8 cellular contexts compared by ENCODE assay signal in genomic region chr20:47317127-47317895, GRCh38. TPM values are rescaled to one million over a fixed set of nuclear protein-coding genes. Genes with fewer than 3 reads are reported as not detected.
DNase-seq lines count a peak whose midpoint lies in the region; ATAC-seq and TF ChIP-seq lines count a peak whose summit lies in the region.

No MANE protein-coding gene starts in this region.

- peaks cover 27 to 73% (median 70%) of the 10 kb centered on the region in 5 donors for H3K4me1 ChIP-seq in subcutaneous abdominal adipose tissue (ENCODE audit: control insufficient read depth in 5 of 5, insufficient read depth in 5 of 5, low read length in 5 of 5)

- ATAC-seq in GM18868 (IDR thresholded peaks at IDR 0.05; ENCODE audit: unreplicated experiment), result no peak

- H3K9ac ChIP-seq in subcutaneous abdominal adipose tissue (ENCODE audit: low read length in 5 of 5), result peak overlapping the region; percentile 75 to 97 (median 81)

- DNase-seq in GM12865 (ENCODE audit: low read depth), result peak; percentile 37
- DNase-seq in activated T-helper 1 cell treated with anti-CD3 and anti-CD28 coated beads, Interleukin-2, amount 50 U/mL, for 16 hours (ENCODE audit: low read depth in 1 of 2, low spot score in 1 of 2), result peak; percentile 12 to 32
- DNase-seq in fibroblast of the aortic adventitia (ENCODE audit: low read depth), result peak; percentile 91
- DNase-seq in non-pigmented ciliary epithelial cell (ENCODE audit: low read depth), result peak; percentile 95
- no peak for DNase-seq in KG1 (lab: John Stamatoyannopoulos, UW)

- H3K9me3 ChIP-seq in subcutaneous abdominal adipose tissue (ENCODE audit: control insufficient read depth in 5 of 5, low read length in 5 of 5), result no peaks in the 10 kb centered on the region

- TF ChIP-seq CTCF in GM12865 (IDR thresholded peaks at IDR 0.05; ENCODE audit: insufficient read depth, low read depth, low read length, missing control alignments) (no peak), fibroblast of the aortic adventitia (IDR thresholded peaks at IDR 0.05; ENCODE audit: insufficient read depth, low read length) (no peak)

- no peaks in the 10 kb centered on the region for H3K27me3 ChIP-seq in subcutaneous abdominal adipose tissue (ENCODE audit: control insufficient read depth in 5 of 5, insufficient read depth in 4 of 5, low read length in 5 of 5)

- no peak overlapping the region for H3K4me3 ChIP-seq in GM12865 (ENCODE audit: low read depth, low read length)
- H3K4me3 ChIP-seq in fibroblast of the aortic adventitia (ENCODE audit: low read depth, low read length), result peak overlapping the region; percentile 6
- H3K4me3 ChIP-seq in subcutaneous abdominal adipose tissue (ENCODE audit: low read depth in 1 of 5, low read length in 5 of 5), result peak overlapping the region; percentile 6 to 55 (median 45)

- H3K27ac ChIP-seq in subcutaneous abdominal adipose tissue (ENCODE audit: low read depth, low read length), result peak overlapping the region; percentile 99

- H3K36me3 ChIP-seq in subcutaneous abdominal adipose tissue (ENCODE audit: control insufficient read depth in 5 of 5, insufficient read depth in 5 of 5, low read length in 5 of 5), result no peaks in the 10 kb centered on the region

TF ChIP-seq in PFSK-1, 5 proteins besides CTCF, POLR2A, EP300 and RAD21:
- TF ChIP-seq SIN3A (IDR thresholded peaks at IDR 0.05; ENCODE audit: borderline replicate concordance, insufficient read depth, low read length) (peak; percentile 50; the same call in 1 of the 2 replicates), REST (IDR thresholded peaks at IDR 0.05; ENCODE audit: insufficient read depth in 1 of 2, low read depth in 2 of 2, low read length in 2 of 2) (peak in 1 of 2 experiments; percentile 33; a peak in 1 of 4 replicates), FOXP2 (optimal IDR thresholded peaks at IDR 0.05; ENCODE audit: borderline replicate concordance, extremely low read depth, extremely low read length, insufficient read depth) (peak; percentile 81), POLR2AphosphoS5 (IDR thresholded peaks at IDR 0.05; ENCODE audit: low read depth, low read length) (no peak)
TF ChIP-seq in PFSK-1: peak in this region for 3.

RNA-seq across cellular contexts. Expression of gene ZMYND8, which starts 39.2 kb away (rescaled TPM):
- 12.2 TPM for polyA plus RNA-seq in PFSK-1 (2012; ENCODE audit: insufficient read length, low read depth)
- 14.2 and 24.0 TPM in 2 replicates for total RNA-seq in fibroblast of the aortic adventitia (ENCODE audit: low replicate concordance)
